ENCODE assay signal across 6 cellular contexts in the genomic region with DNA sequence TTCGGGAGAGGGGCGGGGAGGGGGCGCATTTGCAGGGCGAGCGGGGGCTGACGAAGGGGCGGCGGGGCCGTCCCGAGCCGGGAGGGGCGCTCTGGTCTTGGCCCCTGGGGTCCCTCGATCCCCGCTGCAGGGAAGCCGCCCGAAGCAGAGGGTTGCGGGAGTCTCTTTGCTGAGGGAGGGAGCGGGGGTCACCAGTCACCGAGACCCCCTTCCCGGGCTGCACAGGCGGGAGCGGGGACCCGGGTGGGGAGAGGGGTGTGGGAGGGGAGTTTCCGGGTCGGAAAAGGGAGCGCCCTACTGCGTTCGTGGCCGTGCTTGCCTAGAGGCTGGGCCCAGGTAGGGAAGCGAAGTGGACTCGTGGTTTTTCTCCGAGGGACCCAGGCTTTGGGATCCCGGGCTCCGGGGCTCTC. TPM values are rescaled to one million over a fixed set of nuclear protein-coding genes. Genes with fewer than 3 reads are reported as not detected.
DNase-seq lines count a peak whose midpoint lies in the region; ATAC-seq and TF ChIP-seq lines count a peak whose summit lies in the region.

No MANE protein-coding gene starts in this region.

- peak overlapping the region; percentile 56 to 95 (median 64) for H3K4me3 ChIP-seq in liver (ENCODE audit: low read depth in 1 of 3, low read length in 3 of 3)

- no peak overlapping the region for H3K27ac ChIP-seq in liver (ENCODE audit: low read depth in 1 of 2, low read length in 2 of 2)

- WGBS in liver = under 1% methylated on average over 34 of the region's 34 CpGs

- H3K4me1 ChIP-seq in liver (ENCODE audit: control insufficient read depth in 4 of 4, insufficient read depth in 4 of 4, low read length in 3 of 4) = peaks cover 2 to 20% (median 12%) of the 10 kb centered on the region in 4 donors

- H3K9me3 ChIP-seq in liver (ENCODE audit: control insufficient read depth in 4 of 4, low read length in 3 of 4) = no peaks in the 10 kb centered on the region

- peaks cover 32% of the 10 kb centered on the region for H3K4me1 Mint-ChIP-seq in WTC11

- TF ChIP-seq RAD21 in liver (IDR thresholded peaks at IDR 0.05) = no peak

- H3K4me3 Mint-ChIP-seq in WTC11 = peak overlapping the region; percentile 80

- H3K27me3 Mint-ChIP-seq in WTC11 (ENCODE audit: low read depth) = peaks cover 18% of the 10 kb centered on the region

- no peak for TF ChIP-seq CTCF in WTC11 (IDR thresholded peaks at IDR 0.05)
- TF ChIP-seq CTCF in liver (IDR thresholded peaks at IDR 0.05; ENCODE audit: low read depth, low read length, missing input control) = no peak

- H3K9ac ChIP-seq in liver (ENCODE audit: low read depth in 1 of 2, low read length in 2 of 2) = no peak overlapping the region

- DNase-seq in NCI-H2171 treated with DMSO at 0.1 percent for 48 hours (lab: John Stamatoyannopoulos, UW) (peak; percentile 19), NCI-H2171 (lab: John Stamatoyannopoulos, UW) (no peak), WTC11 (ENCODE audit: low spot score) (peak; percentile 38), SKM-1 (lab: John Stamatoyannopoulos, UW; ENCODE audit: unreplicated experiment) (no peak), NCI-H446 (lab: John Stamatoyannopoulos, UW) (no peak)

- H3K27ac Mint-ChIP-seq in WTC11 = no peak overlapping the region

- H3K36me3 Mint-ChIP-seq in WTC11 = peaks cover 5% of the 10 kb centered on the region; the same call in 1 of the 2 replicates

- ATAC-seq in WTC11 = peak; percentile 8

- H3K9me3 Mint-ChIP-seq in WTC11 = 0 out of 2 replicates have a peak, but pooled peaks cover 3% of the 10 kb centered on the region

- peaks cover under 1 to 7% (median 6%) of the 10 kb centered on the region in 4 donors for H3K36me3 ChIP-seq in liver (ENCODE audit: control insufficient read depth in 4 of 4, insufficient read depth in 3 of 4, low read depth in 1 of 4, low read length in 3 of 4)

- no peaks in the 10 kb centered on the region for H3K27me3 ChIP-seq in liver (ENCODE audit: control insufficient read depth in 4 of 4, insufficient read depth in 4 of 4, low read length in 3 of 4)

- POLR2A ChIA-PET in WTC11 (lab: Charles Lee) = interaction anchor here (1.0 kb wide), 1 partner anchor 22 kb away, joined by 3 read pairs; no protein-coding TSS in a partner anchor

- CTCF ChIA-PET in WTC11 (lab: Charles Lee) = interaction anchor here (0.6 to 6.9 kb wide), 9 partner anchors 10 to 128 kb away, joined by 3 to 109 read pairs (median 17); partner anchors contain the start of genes PLOD3 and ZNHIT1

TF ChIP-seq in WTC11, 78 proteins besides CTCF, POLR2A, EP300 and RAD21:
- TF ChIP-seq ESRRA (CRISPR knock-in tag; IDR thresholded peaks at IDR 0.05; ENCODE audit: borderline replicate concordance) = no peak
- 0 out of 2 replicates have a peak, but pooled peaks have one; percentile 14 for TF ChIP-seq TCF7 (CRISPR knock-in tag; IDR thresholded peaks at IDR 0.05; ENCODE audit: low read depth)

TF ChIP-seq in liver, 16 proteins besides CTCF, POLR2A, EP300 and RAD21:
- no peak for TF ChIP-seq HNF4G (IDR thresholded peaks at IDR 0.05)
- no peak for TF ChIP-seq JUND (IDR thresholded peaks at IDR 0.05)
- no peak for TF ChIP-seq HNF4A (conservative IDR thresholded peaks at IDR 0.05)
- TF ChIP-seq, protein P1, sequence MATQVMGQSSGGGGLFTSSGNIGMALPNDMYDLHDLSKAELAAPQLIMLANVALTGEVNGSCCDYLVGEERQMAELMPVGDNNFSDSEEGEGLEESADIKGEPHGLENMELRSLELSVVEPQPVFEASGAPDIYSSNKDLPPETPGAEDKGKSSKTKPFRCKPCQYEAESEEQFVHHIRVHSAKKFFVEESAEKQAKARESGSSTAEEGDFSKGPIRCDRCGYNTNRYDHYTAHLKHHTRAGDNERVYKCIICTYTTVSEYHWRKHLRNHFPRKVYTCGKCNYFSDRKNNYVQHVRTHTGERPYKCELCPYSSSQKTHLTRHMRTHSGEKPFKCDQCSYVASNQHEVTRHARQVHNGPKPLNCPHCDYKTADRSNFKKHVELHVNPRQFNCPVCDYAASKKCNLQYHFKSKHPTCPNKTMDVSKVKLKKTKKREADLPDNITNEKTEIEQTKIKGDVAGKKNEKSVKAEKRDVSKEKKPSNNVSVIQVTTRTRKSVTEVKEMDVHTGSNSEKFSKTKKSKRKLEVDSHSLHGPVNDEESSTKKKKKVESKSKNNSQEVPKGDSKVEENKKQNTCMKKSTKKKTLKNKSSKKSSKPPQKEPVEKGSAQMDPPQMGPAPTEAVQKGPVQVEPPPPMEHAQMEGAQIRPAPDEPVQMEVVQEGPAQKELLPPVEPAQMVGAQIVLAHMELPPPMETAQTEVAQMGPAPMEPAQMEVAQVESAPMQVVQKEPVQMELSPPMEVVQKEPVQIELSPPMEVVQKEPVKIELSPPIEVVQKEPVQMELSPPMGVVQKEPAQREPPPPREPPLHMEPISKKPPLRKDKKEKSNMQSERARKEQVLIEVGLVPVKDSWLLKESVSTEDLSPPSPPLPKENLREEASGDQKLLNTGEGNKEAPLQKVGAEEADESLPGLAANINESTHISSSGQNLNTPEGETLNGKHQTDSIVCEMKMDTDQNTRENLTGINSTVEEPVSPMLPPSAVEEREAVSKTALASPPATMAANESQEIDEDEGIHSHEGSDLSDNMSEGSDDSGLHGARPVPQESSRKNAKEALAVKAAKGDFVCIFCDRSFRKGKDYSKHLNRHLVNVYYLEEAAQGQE (IDR thresholded peaks at IDR 0.05) = no peak
- no peak for TF ChIP-seq MAX (IDR thresholded peaks at IDR 0.05)
- no peak for TF ChIP-seq SP1 (IDR thresholded peaks at IDR 0.05)
- no peak for TF ChIP-seq YY1 (IDR thresholded peaks at IDR 0.05)
- no peak for TF ChIP-seq RXRA (IDR thresholded peaks at IDR 0.05)
- no peak for TF ChIP-seq EGR1 (IDR thresholded peaks at IDR 0.05; ENCODE audit: low read depth in 2 of 2)
- TF ChIP-seq FOXA2 (IDR thresholded peaks at IDR 0.05) = no peak
- no peak for TF ChIP-seq FOXA1 (IDR thresholded peaks at IDR 0.05)
- no peak for TF ChIP-seq TAF1 (conservative IDR thresholded peaks at IDR 0.05)
- TF ChIP-seq, protein P2, sequence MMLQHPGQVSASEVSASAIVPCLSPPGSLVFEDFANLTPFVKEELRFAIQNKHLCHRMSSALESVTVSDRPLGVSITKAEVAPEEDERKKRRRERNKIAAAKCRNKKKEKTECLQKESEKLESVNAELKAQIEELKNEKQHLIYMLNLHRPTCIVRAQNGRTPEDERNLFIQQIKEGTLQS (IDR thresholded peaks at IDR 0.05) = no peak
- TF ChIP-seq, protein P3, sequence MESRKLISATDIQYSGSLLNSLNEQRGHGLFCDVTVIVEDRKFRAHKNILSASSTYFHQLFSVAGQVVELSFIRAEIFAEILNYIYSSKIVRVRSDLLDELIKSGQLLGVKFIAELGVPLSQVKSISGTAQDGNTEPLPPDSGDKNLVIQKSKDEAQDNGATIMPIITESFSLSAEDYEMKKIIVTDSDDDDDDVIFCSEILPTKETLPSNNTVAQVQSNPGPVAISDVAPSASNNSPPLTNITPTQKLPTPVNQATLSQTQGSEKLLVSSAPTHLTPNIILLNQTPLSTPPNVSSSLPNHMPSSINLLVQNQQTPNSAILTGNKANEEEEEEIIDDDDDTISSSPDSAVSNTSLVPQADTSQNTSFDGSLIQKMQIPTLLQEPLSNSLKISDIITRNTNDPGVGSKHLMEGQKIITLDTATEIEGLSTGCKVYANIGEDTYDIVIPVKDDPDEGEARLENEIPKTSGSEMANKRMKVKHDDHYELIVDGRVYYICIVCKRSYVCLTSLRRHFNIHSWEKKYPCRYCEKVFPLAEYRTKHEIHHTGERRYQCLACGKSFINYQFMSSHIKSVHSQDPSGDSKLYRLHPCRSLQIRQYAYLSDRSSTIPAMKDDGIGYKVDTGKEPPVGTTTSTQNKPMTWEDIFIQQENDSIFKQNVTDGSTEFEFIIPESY (IDR thresholded peaks at IDR 0.05) = no peak

RNA-seq across cellular contexts. Expression of gene AP1S1, which starts 0.4 kb away (rescaled TPM):
- 60.7 to 80.0 TPM (median 78.2 TPM) in 3 replicates for total RNA-seq in WTC11 (2021)
- 10 to 100 TPM; 20.9 to 23.1 TPM for total RNA-seq in liver
- 10 to 100 TPM; 13.8 to 25.7 TPM for polyA plus RNA-seq in liver

RNA-seq across cellular contexts. Expression of gene VGF, which starts 10.7 kb away (rescaled TPM):
- 5.2 to 6.4 TPM (median 5.6 TPM) in 3 replicates for total RNA-seq in WTC11 (2021)
- not detected for total RNA-seq in liver
- polyA plus RNA-seq in liver = not detected

RNA-seq across cellular contexts. Expression of gene NAT16, which starts 25.4 kb away (rescaled TPM):
- total RNA-seq in WTC11 (2021) = 0.32 to 0.62 TPM (median 0.39 TPM) in 3 replicates
- not detected for total RNA-seq in liver
- polyA plus RNA-seq in liver = not detected

RNA-seq across cellular contexts. Expression of gene SERPINE1, which starts 27.8 kb away (rescaled TPM):
- total RNA-seq in WTC11 (2021) = 1.1 to 2.6 TPM (median 2.2 TPM) in 3 replicates
- 10 to 100 TPM in 1 of 2 donors, under 1 TPM in 1; 0.93 to 10.2 TPM for total RNA-seq in liver
- 10 to 100 TPM in 1 of 2 donors, 1 to 10 TPM in 1; 5.8 to 18.6 TPM for polyA plus RNA-seq in liver

RNA-seq across cellular contexts. Expression of gene MOGAT3, which starts 46.1 kb away (rescaled TPM):
- total RNA-seq in WTC11 (2021) (0.81 to 0.92 TPM (median 0.82 TPM) in 3 replicates), liver (1 to 10 TPM; 1.8 to 4.2 TPM)
- 1 to 10 TPM; 3.3 to 7.9 TPM for polyA plus RNA-seq in liver

Comparison
In these comparisons a context has a peak if more than half of its experiments do, and no peak if none do; other contexts are left out.
1. DNase-seq: peak in NCI-H2171 treated with DMSO at 0.1 percent for 48 hours (single experiment) and WTC11 (single experiment); none in NCI-H2171 (single experiment), SKM-1 (single experiment) and NCI-H446 (0 of 2).